In the genomic region with DNA sequence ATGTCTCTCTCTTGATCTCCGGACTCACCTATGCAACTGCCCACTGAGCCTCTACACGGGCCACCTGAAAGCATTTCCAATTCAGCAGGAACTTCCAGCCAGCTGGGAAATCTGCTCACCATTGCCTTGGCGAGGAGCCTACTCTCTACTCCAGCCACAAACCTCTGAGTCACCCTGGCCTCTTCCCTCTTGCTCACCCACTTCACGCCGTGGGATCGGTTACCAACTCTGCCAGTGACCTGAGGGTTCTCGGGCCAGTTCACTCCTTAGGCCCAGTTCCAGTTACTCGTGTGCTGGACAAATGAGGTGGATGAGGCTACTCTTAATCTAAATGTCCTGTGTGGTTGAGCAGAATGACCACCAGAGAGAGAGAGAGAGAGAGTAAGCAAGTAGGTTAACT, we compare ENCODE assay signal across 13 cellular contexts.
DNase-seq lines count a peak whose midpoint lies in the region; ATAC-seq, FAIRE-seq and TF ChIP-seq lines count a peak whose summit lies in the region.
"Had no signal": no experiment of that assay in that cellular context is flagged by ENCODE, and none has a peak within 500 bp of the region (broad histone marks: within the 10 kb centered on the region; RNA-seq: fewer than 3 reads in every experiment).

No MANE protein-coding gene starts in this region.

- no peak for TF ChIP-seq CTCF in gastroesophageal sphincter (IDR thresholded peaks at IDR 0.05)

- H3K79me1 ChIP-seq in mesendoderm (ENCODE audit: low read length), result no peaks in the 10 kb centered on the region

- no peaks in the 10 kb centered on the region for H3K4me1 Mint-ChIP-seq in stimulated activated naive CD8-positive, alpha-beta T cell treated with anti-CD3 and anti-CD28 coated beads, Interleukin-15, amount 100 ng/mL, for 72 hours
- H3K4me1 Mint-ChIP-seq: GM23338, memory B cell had no signal

- peaks cover 0 to 10% (median 0%) of the 10 kb centered on the region in 3 donors for H3K4me1 ChIP-seq in gastroesophageal sphincter
- no peaks in the 10 kb centered on the region for H3K4me1 ChIP-seq in mesendoderm (ENCODE audit: control insufficient read depth, low read depth, low read length)

- no peaks in the 10 kb centered on the region for H3K36me3 ChIP-seq in gastroesophageal sphincter
- H3K36me3 ChIP-seq in mesendoderm (ENCODE audit: control insufficient read depth, insufficient read depth, low read length), result no peaks in the 10 kb centered on the region

- no peaks in the 10 kb centered on the region for H3K9me3 ChIP-seq in gastroesophageal sphincter

- FAIRE-seq in urothelium cell line (lab: Jason Lieb, UNC), result peak; percentile 46

- H4K5ac ChIP-seq in mesendoderm (ENCODE audit: low read length), result no peak overlapping the region

- H3K27me3 ChIP-seq in gastroesophageal sphincter (no peaks in the 10 kb centered on the region), mesendoderm (ENCODE audit: insufficient read depth, low read length, poor library complexity) (no peaks in the 10 kb centered on the region)

- H3K27me3 Mint-ChIP-seq in stimulated activated naive CD8-positive, alpha-beta T cell treated with anti-CD3 and anti-CD28 coated beads, Interleukin-15, amount 100 ng/mL, for 72 hours, result peaks cover 24% of the 10 kb centered on the region

- H3K27ac ChIP-seq in gastroesophageal sphincter, result no peak overlapping the region
- H3K27ac ChIP-seq in mesendoderm (ENCODE audit: low read depth, low read length), result no peak overlapping the region

- H3K4ac ChIP-seq in mesendoderm (ENCODE audit: low read depth, low read length), result no peak overlapping the region

- intact Hi-C loops in left ventricle myocardium superior (cut with micrococcal nuclease), result no loop called here
- intact Hi-C loops in Right ventricle myocardium inferior (cut with DNase I), result no loop called here

- no peak overlapping the region for H3K56ac ChIP-seq in mesendoderm (ENCODE audit: low read length)

- H2BK5ac ChIP-seq in mesendoderm (ENCODE audit: low read length), result no peak overlapping the region

- WGBS in gastroesophageal sphincter (ENCODE audit: low coverage in 1 of 2), 2 donors, result 69 to 80% methylated on average over 1 to 3 of the region's 8 CpGs
- WGBS in mesendoderm (ENCODE audit: extremely low coverage, insufficient coverage, low lambda C conversion rate), result no CpG with 5 or more reads among the region's 8 CpGs

- no peak overlapping the region for H3K27ac Mint-ChIP-seq in stimulated activated naive CD8-positive, alpha-beta T cell treated with anti-CD3 and anti-CD28 coated beads, Interleukin-15, amount 100 ng/mL, for 72 hours
- H3K27ac Mint-ChIP-seq: GM23338; memory B cell; stimulated activated naive CD8-positive, alpha-beta T cell treated with anti-CD3 and anti-CD28 coated beads, Interleukin-15, Interleukin-2, amounts not matched to agents 100 ng/mL and 50 ng/mL, for 24 hours had no signal

- peak; percentile 41 for ATAC-seq in left ventricle myocardium superior
- ATAC-seq in Right ventricle myocardium inferior, result no peak
- ATAC-seq in gastroesophageal sphincter, result peak; percentile 18
- ATAC-seq in stimulated activated naive CD8-positive, alpha-beta T cell treated with anti-CD3 and anti-CD28 coated beads, Interleukin-15, amount 100 ng/mL, for 72 hours, result no peak
- ATAC-seq: GM23338 had no signal

- H4K8ac ChIP-seq in mesendoderm (ENCODE audit: low read depth, low read length), result no peak overlapping the region

- H3K9ac ChIP-seq in mesendoderm (ENCODE audit: low read length), result no peak overlapping the region

- H2BK120ac ChIP-seq in mesendoderm (ENCODE audit: low read depth, low read length), result no peak overlapping the region

- no peak overlapping the region for H2BK15ac ChIP-seq in mesendoderm (replicated peaks; ENCODE audit: low read depth)

- no peaks in the 10 kb centered on the region for H3K79me2 ChIP-seq in mesendoderm (ENCODE audit: control insufficient read depth, insufficient read depth, low read length)

- no peak overlapping the region for H3K18ac ChIP-seq in mesendoderm (ENCODE audit: low read length)

- TF ChIP-seq POLR2A in gastroesophageal sphincter (IDR thresholded peaks at IDR 0.05), result no peak

- H3K4me3 ChIP-seq in gastroesophageal sphincter (no peak overlapping the region), mesendoderm (ENCODE audit: low read length) (no peak overlapping the region)
- H3K4me3 ChIP-seq: GM23338 had no signal

- H3K9me3 Mint-ChIP-seq in stimulated activated naive CD8-positive, alpha-beta T cell treated with anti-CD3 and anti-CD28 coated beads, Interleukin-15, amount 100 ng/mL, for 72 hours, result peaks cover 0 to 7% of the 10 kb centered on the region in 2 donors
- H3K9me3 Mint-ChIP-seq: GM23338; memory B cell; stimulated activated naive CD8-positive, alpha-beta T cell treated with anti-CD3 and anti-CD28 coated beads, Interleukin-15, Interleukin-2, amounts not matched to agents 100 ng/mL and 50 ng/mL, for 24 hours had no signal

- H3K4me2 ChIP-seq in mesendoderm (ENCODE audit: low read length), result no peak overlapping the region
- H3K4me2 ChIP-seq: GM23338 had no signal

- DNase-seq in left ventricle myocardium superior, result no peak
- DNase-seq in Right ventricle myocardium inferior (ENCODE audit: missing footprints), result no peak
- DNase-seq in T1000 (lab: John Stamatoyannopoulos, UW), result peak; percentile 53
- peak; percentile 83 for DNase-seq in urothelium cell line (ENCODE audit: low spot score)
- DNase-seq in stimulated activated naive CD8-positive, alpha-beta T cell treated with anti-CD3 and anti-CD28 coated beads, Interleukin-15, amount 100 ng/mL, for 72 hours, result no peak
- no peak for DNase-seq in KG1 (lab: John Stamatoyannopoulos, UW)
- no peak for DNase-seq in mesendoderm
- DNase-seq: effector CD8-positive, alpha-beta T cell; NCI-H524 had no signal

- no peak overlapping the region for H3K23ac ChIP-seq in mesendoderm (ENCODE audit: low read length)

- TF ChIP-seq EP300 in gastroesophageal sphincter (IDR thresholded peaks at IDR 0.05), result no peak

- H2AK5ac ChIP-seq in mesendoderm (ENCODE audit: low read length), result no peak overlapping the region

- H3K4me3 Mint-ChIP-seq in stimulated activated naive CD8-positive, alpha-beta T cell treated with anti-CD3 and anti-CD28 coated beads, Interleukin-15, amount 100 ng/mL, for 72 hours, result no peak overlapping the region
- H3K4me3 Mint-ChIP-seq: GM23338; memory B cell; stimulated activated naive CD8-positive, alpha-beta T cell treated with anti-CD3 and anti-CD28 coated beads, Interleukin-15, Interleukin-2, amounts not matched to agents 100 ng/mL and 50 ng/mL, for 24 hours had no signal

Comparison
In these comparisons a context has a peak if more than half of its experiments do, and no peak if none do; other contexts are left out.
1. ATAC-seq: peak in left ventricle myocardium superior (single experiment) and gastroesophageal sphincter (single experiment); none in Right ventricle myocardium inferior (single experiment) and stimulated activated naive CD8-positive, alpha-beta T cell treated with anti-CD3 and anti-CD28 coated beads, Interleukin-15, amount 100 ng/mL, for 72 hours (single experiment).
2. DNase-seq: peak in T1000 (single experiment) and urothelium cell line (single experiment); none in left ventricle myocardium superior (single experiment), Right ventricle myocardium inferior (single experiment), stimulated activated naive CD8-positive, alpha-beta T cell treated with anti-CD3 and anti-CD28 coated beads, Interleukin-15, amount 100 ng/mL, for 72 hours (0 of 2), KG1 (single experiment) and mesendoderm (single experiment).